In the genomic region with DNA sequence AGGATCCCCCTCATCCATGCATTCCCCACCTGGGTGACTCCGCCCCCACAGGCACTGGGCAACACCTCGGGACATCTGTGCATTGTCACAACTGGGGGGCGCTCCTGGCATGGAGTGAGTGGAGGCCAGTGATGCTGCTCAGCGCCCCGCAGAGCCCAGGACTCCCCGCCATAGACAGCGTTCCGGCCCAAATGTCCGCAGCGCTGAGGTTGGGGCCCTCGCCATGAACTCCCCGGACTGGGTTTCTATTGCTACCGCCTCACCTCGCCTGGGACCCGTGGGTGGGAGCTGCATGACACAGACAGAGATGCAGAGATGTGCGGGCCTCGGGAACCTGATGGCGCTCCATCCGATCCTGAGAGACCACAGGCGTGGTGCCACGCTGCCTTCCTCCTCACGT, we compare ENCODE assay signal across 3 cellular contexts.
TF ChIP-seq lines count a peak whose summit lies in the region.

No MANE protein-coding gene starts in this region.

TF ChIP-seq in GM23338, 12 proteins besides CTCF, POLR2A, EP300 and RAD21 (continues in another document):
- no peak for TF ChIP-seq EZH2phosphoT487 (IDR thresholded peaks at IDR 0.05; ENCODE audit: unreplicated experiment)
- TF ChIP-seq, protein P1, sequence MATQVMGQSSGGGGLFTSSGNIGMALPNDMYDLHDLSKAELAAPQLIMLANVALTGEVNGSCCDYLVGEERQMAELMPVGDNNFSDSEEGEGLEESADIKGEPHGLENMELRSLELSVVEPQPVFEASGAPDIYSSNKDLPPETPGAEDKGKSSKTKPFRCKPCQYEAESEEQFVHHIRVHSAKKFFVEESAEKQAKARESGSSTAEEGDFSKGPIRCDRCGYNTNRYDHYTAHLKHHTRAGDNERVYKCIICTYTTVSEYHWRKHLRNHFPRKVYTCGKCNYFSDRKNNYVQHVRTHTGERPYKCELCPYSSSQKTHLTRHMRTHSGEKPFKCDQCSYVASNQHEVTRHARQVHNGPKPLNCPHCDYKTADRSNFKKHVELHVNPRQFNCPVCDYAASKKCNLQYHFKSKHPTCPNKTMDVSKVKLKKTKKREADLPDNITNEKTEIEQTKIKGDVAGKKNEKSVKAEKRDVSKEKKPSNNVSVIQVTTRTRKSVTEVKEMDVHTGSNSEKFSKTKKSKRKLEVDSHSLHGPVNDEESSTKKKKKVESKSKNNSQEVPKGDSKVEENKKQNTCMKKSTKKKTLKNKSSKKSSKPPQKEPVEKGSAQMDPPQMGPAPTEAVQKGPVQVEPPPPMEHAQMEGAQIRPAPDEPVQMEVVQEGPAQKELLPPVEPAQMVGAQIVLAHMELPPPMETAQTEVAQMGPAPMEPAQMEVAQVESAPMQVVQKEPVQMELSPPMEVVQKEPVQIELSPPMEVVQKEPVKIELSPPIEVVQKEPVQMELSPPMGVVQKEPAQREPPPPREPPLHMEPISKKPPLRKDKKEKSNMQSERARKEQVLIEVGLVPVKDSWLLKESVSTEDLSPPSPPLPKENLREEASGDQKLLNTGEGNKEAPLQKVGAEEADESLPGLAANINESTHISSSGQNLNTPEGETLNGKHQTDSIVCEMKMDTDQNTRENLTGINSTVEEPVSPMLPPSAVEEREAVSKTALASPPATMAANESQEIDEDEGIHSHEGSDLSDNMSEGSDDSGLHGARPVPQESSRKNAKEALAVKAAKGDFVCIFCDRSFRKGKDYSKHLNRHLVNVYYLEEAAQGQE (IDR thresholded peaks at IDR 0.05; ENCODE audit: unreplicated experiment) = no peak
- TF ChIP-seq JUNB (IDR thresholded peaks at IDR 0.05; ENCODE audit: unreplicated experiment) = no peak
- no peak for TF ChIP-seq EZH2 (IDR thresholded peaks at IDR 0.05; ENCODE audit: low read depth, unreplicated experiment)
- TF ChIP-seq ZNF114 (CRISPR knock-in tag; IDR thresholded peaks at IDR 0.05) = no peak
- TF ChIP-seq CREB1 (CRISPR knock-in tag; IDR thresholded peaks at IDR 0.05; ENCODE audit: low read depth) = no peak
- no peak for TF ChIP-seq POLR2AphosphoS5 (IDR thresholded peaks at IDR 0.05; ENCODE audit: low read depth)
- TF ChIP-seq ZNF331 (CRISPR knock-in tag; IDR thresholded peaks at IDR 0.05; ENCODE audit: low read depth) = no peak
- TF ChIP-seq, protein P2, sequence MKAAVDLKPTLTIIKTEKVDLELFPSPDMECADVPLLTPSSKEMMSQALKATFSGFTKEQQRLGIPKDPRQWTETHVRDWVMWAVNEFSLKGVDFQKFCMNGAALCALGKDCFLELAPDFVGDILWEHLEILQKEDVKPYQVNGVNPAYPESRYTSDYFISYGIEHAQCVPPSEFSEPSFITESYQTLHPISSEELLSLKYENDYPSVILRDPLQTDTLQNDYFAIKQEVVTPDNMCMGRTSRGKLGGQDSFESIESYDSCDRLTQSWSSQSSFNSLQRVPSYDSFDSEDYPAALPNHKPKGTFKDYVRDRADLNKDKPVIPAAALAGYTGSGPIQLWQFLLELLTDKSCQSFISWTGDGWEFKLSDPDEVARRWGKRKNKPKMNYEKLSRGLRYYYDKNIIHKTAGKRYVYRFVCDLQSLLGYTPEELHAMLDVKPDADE (IDR thresholded peaks at IDR 0.05) = no peak
- no peak for TF ChIP-seq STAT1 (IDR thresholded peaks at IDR 0.05; ENCODE audit: unreplicated experiment)

TF ChIP-seq in WTC11, 78 proteins besides CTCF, POLR2A, EP300 and RAD21 (continues in another document):
- TF ChIP-seq, protein P3, sequence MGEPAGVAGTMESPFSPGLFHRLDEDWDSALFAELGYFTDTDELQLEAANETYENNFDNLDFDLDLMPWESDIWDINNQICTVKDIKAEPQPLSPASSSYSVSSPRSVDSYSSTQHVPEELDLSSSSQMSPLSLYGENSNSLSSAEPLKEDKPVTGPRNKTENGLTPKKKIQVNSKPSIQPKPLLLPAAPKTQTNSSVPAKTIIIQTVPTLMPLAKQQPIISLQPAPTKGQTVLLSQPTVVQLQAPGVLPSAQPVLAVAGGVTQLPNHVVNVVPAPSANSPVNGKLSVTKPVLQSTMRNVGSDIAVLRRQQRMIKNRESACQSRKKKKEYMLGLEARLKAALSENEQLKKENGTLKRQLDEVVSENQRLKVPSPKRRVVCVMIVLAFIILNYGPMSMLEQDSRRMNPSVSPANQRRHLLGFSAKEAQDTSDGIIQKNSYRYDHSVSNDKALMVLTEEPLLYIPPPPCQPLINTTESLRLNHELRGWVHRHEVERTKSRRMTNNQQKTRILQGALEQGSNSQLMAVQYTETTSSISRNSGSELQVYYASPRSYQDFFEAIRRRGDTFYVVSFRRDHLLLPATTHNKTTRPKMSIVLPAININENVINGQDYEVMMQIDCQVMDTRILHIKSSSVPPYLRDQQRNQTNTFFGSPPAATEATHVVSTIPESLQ (CRISPR knock-in tag; IDR thresholded peaks at IDR 0.05) = no peak
- TF ChIP-seq ZNF423 (CRISPR knock-in tag; IDR thresholded peaks at IDR 0.05) = no peak
- no peak for TF ChIP-seq NR3C1 (CRISPR knock-in tag; conservative IDR thresholded peaks at IDR 0.05; ENCODE audit: low read depth)
- no peak for TF ChIP-seq CREB1 (CRISPR knock-in tag; IDR thresholded peaks at IDR 0.05)
- no peak for TF ChIP-seq IRF2 (CRISPR knock-in tag; IDR thresholded peaks at IDR 0.05; ENCODE audit: borderline replicate concordance, low read depth)
- TF ChIP-seq NFE2L1 (CRISPR knock-in tag; IDR thresholded peaks at IDR 0.05) = no peak
- TF ChIP-seq TEAD1 (CRISPR knock-in tag; IDR thresholded peaks at IDR 0.05) = no peak
- TF ChIP-seq, protein P4, sequence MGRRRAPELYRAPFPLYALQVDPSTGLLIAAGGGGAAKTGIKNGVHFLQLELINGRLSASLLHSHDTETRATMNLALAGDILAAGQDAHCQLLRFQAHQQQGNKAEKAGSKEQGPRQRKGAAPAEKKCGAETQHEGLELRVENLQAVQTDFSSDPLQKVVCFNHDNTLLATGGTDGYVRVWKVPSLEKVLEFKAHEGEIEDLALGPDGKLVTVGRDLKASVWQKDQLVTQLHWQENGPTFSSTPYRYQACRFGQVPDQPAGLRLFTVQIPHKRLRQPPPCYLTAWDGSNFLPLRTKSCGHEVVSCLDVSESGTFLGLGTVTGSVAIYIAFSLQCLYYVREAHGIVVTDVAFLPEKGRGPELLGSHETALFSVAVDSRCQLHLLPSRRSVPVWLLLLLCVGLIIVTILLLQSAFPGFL (CRISPR knock-in tag; IDR thresholded peaks at IDR 0.05; ENCODE audit: borderline replicate concordance) = no peak
- TF ChIP-seq, protein P5, sequence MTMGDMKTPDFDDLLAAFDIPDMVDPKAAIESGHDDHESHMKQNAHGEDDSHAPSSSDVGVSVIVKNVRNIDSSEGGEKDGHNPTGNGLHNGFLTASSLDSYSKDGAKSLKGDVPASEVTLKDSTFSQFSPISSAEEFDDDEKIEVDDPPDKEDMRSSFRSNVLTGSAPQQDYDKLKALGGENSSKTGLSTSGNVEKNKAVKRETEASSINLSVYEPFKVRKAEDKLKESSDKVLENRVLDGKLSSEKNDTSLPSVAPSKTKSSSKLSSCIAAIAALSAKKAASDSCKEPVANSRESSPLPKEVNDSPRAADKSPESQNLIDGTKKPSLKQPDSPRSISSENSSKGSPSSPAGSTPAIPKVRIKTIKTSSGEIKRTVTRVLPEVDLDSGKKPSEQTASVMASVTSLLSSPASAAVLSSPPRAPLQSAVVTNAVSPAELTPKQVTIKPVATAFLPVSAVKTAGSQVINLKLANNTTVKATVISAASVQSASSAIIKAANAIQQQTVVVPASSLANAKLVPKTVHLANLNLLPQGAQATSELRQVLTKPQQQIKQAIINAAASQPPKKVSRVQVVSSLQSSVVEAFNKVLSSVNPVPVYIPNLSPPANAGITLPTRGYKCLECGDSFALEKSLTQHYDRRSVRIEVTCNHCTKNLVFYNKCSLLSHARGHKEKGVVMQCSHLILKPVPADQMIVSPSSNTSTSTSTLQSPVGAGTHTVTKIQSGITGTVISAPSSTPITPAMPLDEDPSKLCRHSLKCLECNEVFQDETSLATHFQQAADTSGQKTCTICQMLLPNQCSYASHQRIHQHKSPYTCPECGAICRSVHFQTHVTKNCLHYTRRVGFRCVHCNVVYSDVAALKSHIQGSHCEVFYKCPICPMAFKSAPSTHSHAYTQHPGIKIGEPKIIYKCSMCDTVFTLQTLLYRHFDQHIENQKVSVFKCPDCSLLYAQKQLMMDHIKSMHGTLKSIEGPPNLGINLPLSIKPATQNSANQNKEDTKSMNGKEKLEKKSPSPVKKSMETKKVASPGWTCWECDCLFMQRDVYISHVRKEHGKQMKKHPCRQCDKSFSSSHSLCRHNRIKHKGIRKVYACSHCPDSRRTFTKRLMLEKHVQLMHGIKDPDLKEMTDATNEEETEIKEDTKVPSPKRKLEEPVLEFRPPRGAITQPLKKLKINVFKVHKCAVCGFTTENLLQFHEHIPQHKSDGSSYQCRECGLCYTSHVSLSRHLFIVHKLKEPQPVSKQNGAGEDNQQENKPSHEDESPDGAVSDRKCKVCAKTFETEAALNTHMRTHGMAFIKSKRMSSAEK (CRISPR knock-in tag; IDR thresholded peaks at IDR 0.05; ENCODE audit: borderline replicate concordance) = no peak

TF ChIP-seq in H1, 55 proteins besides CTCF, POLR2A, EP300 and RAD21:
- TF ChIP-seq SIX5 (IDR thresholded peaks at IDR 0.05; ENCODE audit: low read depth, low read length) (no peak), SIN3A (conservative IDR thresholded peaks at IDR 0.05 in 1 of 2, IDR thresholded peaks at IDR 0.05 in 1 of 2; ENCODE audit: low read depth in 1 of 2, low read length in 2 of 2) (no peak), YY1 (IDR thresholded peaks at IDR 0.05; ENCODE audit: low read depth, low read length) (no peak), BACH1 (IDR thresholded peaks at IDR 0.05; ENCODE audit: low read length) (no peak), KDM5A (IDR thresholded peaks at IDR 0.05; ENCODE audit: low read length) (no peak), EGR1 (IDR thresholded peaks at IDR 0.05; ENCODE audit: borderline replicate concordance, low read depth, low read length) (no peak), HDAC2 (IDR thresholded peaks at IDR 0.05; ENCODE audit: borderline replicate concordance in 1 of 2, low read depth in 2 of 2, low read length in 2 of 2) (no peak), TAF1 (IDR thresholded peaks at IDR 0.05; ENCODE audit: low read depth, low read length) (no peak), MAFK (IDR thresholded peaks at IDR 0.05; ENCODE audit: low read depth, low read length) (no peak), GABPA (IDR thresholded peaks at IDR 0.05; ENCODE audit: borderline replicate concordance, insufficient read depth, low read length) (no peak), ASH2L (IDR thresholded peaks at IDR 0.05; ENCODE audit: low read length) (no peak), NRF1 (IDR thresholded peaks at IDR 0.05; ENCODE audit: low read depth, low read length) (no peak), CEBPB (IDR thresholded peaks at IDR 0.05; ENCODE audit: low read depth, low read length) (no peak), SP4 (IDR thresholded peaks at IDR 0.05; ENCODE audit: low read length) (no peak), CHD2 (IDR thresholded peaks at IDR 0.05; ENCODE audit: low read length) (no peak), SAP30 (IDR thresholded peaks at IDR 0.05; ENCODE audit: insufficient read depth, insufficient replicate concordance, low read length) (no peak), CBX8 (IDR thresholded peaks at IDR 0.05; ENCODE audit: borderline replicate concordance, low read depth, low read length) (no peak), TAF7 (optimal IDR thresholded peaks at IDR 0.05; ENCODE audit: borderline replicate concordance, low read depth, low read length) (no peak)
- TF ChIP-seq, protein P6, sequence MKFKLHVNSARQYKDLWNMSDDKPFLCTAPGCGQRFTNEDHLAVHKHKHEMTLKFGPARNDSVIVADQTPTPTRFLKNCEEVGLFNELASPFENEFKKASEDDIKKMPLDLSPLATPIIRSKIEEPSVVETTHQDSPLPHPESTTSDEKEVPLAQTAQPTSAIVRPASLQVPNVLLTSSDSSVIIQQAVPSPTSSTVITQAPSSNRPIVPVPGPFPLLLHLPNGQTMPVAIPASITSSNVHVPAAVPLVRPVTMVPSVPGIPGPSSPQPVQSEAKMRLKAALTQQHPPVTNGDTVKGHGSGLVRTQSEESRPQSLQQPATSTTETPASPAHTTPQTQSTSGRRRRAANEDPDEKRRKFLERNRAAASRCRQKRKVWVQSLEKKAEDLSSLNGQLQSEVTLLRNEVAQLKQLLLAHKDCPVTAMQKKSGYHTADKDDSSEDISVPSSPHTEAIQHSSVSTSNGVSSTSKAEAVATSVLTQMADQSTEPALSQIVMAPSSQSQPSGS (IDR thresholded peaks at IDR 0.05; ENCODE audit: low read length) = no peak
